In the genomic region with DNA sequence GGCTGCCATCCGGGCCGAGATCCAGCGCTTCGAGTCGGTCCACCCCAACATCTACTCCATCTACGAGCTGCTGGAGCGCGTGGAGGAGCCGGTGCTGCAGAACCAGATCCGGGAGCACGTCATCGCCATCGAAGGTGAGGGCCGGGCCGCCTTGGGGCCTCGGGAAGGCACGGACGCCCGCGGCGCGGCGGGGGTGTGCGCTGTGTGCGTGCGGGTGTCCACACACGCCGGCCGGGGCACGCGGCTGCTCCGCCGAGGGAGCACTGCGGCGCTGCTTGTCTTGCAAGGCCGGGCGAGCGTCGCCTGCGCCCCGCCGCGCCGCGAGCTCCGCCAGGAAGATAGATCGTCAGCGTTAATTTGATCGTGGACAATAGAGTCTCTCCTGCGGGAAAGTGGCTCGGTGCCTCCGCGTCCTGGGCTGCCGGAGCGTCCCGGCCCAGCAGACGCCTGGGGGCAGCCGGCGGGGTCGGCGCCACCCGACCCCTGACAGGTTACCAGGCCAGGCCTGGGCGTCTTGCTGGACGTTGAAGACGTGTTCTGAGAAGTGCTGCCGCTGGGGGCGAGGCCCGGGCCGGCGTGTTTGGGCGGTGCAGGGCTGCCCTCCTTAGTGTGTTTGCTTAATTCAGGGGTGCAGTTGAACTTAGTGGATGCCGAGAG, we compare ENCODE assay signal across 1 cellular context.
TF ChIP-seq lines count a peak whose summit lies in the region.

No MANE protein-coding gene starts in this region.

TF ChIP-seq in HepG2, 621 proteins besides CTCF, POLR2A, EP300 and RAD21 (continued from another document and continues in another):
- TF ChIP-seq, protein P1, sequence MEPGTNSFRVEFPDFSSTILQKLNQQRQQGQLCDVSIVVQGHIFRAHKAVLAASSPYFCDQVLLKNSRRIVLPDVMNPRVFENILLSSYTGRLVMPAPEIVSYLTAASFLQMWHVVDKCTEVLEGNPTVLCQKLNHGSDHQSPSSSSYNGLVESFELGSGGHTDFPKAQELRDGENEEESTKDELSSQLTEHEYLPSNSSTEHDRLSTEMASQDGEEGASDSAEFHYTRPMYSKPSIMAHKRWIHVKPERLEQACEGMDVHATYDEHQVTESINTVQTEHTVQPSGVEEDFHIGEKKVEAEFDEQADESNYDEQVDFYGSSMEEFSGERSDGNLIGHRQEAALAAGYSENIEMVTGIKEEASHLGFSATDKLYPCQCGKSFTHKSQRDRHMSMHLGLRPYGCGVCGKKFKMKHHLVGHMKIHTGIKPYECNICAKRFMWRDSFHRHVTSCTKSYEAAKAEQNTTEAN (CRISPR knock-in tag; conservative IDR thresholded peaks at IDR 0.05), result peak; percentile 54; the same call in 1 of the 2 replicates
- TF ChIP-seq, protein P2, sequence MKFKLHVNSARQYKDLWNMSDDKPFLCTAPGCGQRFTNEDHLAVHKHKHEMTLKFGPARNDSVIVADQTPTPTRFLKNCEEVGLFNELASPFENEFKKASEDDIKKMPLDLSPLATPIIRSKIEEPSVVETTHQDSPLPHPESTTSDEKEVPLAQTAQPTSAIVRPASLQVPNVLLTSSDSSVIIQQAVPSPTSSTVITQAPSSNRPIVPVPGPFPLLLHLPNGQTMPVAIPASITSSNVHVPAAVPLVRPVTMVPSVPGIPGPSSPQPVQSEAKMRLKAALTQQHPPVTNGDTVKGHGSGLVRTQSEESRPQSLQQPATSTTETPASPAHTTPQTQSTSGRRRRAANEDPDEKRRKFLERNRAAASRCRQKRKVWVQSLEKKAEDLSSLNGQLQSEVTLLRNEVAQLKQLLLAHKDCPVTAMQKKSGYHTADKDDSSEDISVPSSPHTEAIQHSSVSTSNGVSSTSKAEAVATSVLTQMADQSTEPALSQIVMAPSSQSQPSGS (CRISPR knock-in tag; IDR thresholded peaks at IDR 0.05), result 0 out of 2 replicates have a peak, but pooled peaks have one; percentile 11
- TF ChIP-seq RXRB (CRISPR knock-in tag; IDR thresholded peaks at IDR 0.05; ENCODE audit: borderline replicate concordance) (no peak), KDM5A (IDR thresholded peaks at IDR 0.05; ENCODE audit: borderline replicate concordance, low read length) (no peak), ATF7 (IDR thresholded peaks at IDR 0.05) (no peak), ATF7 (CRISPR knock-in tag; IDR thresholded peaks at IDR 0.05) (no peak; the same call in 1 of the 2 replicates), ZNF83 (CRISPR knock-in tag; IDR thresholded peaks at IDR 0.05; ENCODE audit: borderline replicate concordance) (no peak), SIX1 (CRISPR knock-in tag; IDR thresholded peaks at IDR 0.05; ENCODE audit: borderline replicate concordance) (no peak), ZNF282 (IDR thresholded peaks at IDR 0.05; ENCODE audit: partially characterized antibody) (no peak), SRF (IDR thresholded peaks at IDR 0.05; ENCODE audit: low read depth, low read length) (no peak), HOXA3 (CRISPR knock-in tag; IDR thresholded peaks at IDR 0.05) (peak; percentile 54; the same call in 1 of the 2 replicates), NBN (conservative IDR thresholded peaks at IDR 0.05) (no peak), SALL2 (CRISPR knock-in tag; IDR thresholded peaks at IDR 0.05) (peak; percentile 69; the same call in 1 of the 2 replicates), DMAP1 (CRISPR knock-in tag; IDR thresholded peaks at IDR 0.05) (no peak), ZNF350 (CRISPR knock-in tag; IDR thresholded peaks at IDR 0.05; ENCODE audit: borderline replicate concordance, low read depth) (no peak; the same call in 1 of the 2 replicates), HCFC1 (IDR thresholded peaks at IDR 0.05; ENCODE audit: low read depth, low read length) (no peak), TAF15 (IDR thresholded peaks at IDR 0.05; ENCODE audit: low read depth, low read length, poor library complexity, severe bottlenecking) (no peak), KDM1A (CRISPR knock-in tag; IDR thresholded peaks at IDR 0.05) (no peak), ZNF570 (CRISPR knock-in tag; IDR thresholded peaks at IDR 0.05; ENCODE audit: borderline replicate concordance) (no peak), MYNN (CRISPR knock-in tag; IDR thresholded peaks at IDR 0.05; ENCODE audit: low read depth) (no peak), ASH2L (IDR thresholded peaks at IDR 0.05; ENCODE audit: insufficient read length, low read depth, low read length) (no peak), ZNF451 (CRISPR knock-in tag; IDR thresholded peaks at IDR 0.05) (no peak), ZNF841 (CRISPR knock-in tag; IDR thresholded peaks at IDR 0.05; ENCODE audit: borderline replicate concordance) (no peak), PRMT3 (CRISPR knock-in tag; IDR thresholded peaks at IDR 0.05; ENCODE audit: borderline replicate concordance, low read depth) (no peak), ZNF564 (CRISPR knock-in tag; IDR thresholded peaks at IDR 0.05) (no peak)
- TF ChIP-seq, protein P3, sequence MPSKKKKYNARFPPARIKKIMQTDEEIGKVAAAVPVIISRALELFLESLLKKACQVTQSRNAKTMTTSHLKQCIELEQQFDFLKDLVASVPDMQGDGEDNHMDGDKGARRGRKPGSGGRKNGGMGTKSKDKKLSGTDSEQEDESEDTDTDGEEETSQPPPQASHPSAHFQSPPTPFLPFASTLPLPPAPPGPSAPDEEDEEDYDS (CRISPR knock-in tag; IDR thresholded peaks at IDR 0.05), result no peak
- TF ChIP-seq, protein P4, sequence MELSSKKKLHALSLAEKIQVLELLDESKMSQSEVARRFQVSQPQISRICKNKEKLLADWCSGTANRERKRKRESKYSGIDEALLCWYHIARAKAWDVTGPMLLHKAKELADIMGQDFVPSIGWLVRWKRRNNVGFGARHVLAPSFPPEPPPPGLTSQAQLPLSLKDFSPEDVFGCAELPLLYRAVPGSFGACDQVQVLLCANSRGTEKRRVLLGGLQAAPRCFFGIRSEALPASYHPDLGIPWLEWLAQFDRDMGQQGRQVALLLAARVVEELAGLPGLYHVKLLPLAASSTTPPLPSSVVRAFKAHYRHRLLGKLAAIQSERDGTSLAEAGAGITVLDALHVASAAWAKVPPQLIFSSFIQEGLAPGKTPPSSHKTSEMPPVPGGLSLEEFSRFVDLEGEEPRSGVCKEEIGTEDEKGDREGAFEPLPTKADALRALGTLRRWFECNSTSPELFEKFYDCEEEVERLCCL (CRISPR knock-in tag; IDR thresholded peaks at IDR 0.05; ENCODE audit: borderline replicate concordance), result 0 out of 2 replicates have a peak, but pooled peaks have one; percentile 30
- TF ChIP-seq, protein P5, sequence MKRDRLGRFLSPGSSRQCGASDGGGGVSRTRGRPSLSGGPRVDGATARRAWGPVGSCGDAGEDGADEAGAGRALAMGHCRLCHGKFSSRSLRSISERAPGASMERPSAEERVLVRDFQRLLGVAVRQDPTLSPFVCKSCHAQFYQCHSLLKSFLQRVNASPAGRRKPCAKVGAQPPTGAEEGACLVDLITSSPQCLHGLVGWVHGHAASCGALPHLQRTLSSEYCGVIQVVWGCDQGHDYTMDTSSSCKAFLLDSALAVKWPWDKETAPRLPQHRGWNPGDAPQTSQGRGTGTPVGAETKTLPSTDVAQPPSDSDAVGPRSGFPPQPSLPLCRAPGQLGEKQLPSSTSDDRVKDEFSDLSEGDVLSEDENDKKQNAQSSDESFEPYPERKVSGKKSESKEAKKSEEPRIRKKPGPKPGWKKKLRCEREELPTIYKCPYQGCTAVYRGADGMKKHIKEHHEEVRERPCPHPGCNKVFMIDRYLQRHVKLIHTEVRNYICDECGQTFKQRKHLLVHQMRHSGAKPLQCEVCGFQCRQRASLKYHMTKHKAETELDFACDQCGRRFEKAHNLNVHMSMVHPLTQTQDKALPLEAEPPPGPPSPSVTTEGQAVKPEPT (CRISPR knock-in tag; IDR thresholded peaks at IDR 0.05; ENCODE audit: low read depth), result peak; percentile 67; the same call in 1 of the 2 replicates
- TF ChIP-seq, protein P6, sequence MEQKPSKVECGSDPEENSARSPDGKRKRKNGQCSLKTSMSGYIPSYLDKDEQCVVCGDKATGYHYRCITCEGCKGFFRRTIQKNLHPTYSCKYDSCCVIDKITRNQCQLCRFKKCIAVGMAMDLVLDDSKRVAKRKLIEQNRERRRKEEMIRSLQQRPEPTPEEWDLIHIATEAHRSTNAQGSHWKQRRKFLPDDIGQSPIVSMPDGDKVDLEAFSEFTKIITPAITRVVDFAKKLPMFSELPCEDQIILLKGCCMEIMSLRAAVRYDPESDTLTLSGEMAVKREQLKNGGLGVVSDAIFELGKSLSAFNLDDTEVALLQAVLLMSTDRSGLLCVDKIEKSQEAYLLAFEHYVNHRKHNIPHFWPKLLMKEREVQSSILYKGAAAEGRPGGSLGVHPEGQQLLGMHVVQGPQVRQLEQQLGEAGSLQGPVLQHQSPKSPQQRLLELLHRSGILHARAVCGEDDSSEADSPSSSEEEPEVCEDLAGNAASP (CRISPR knock-in tag; IDR thresholded peaks at IDR 0.05; ENCODE audit: borderline replicate concordance), result no peak
- TF ChIP-seq, protein P7, sequence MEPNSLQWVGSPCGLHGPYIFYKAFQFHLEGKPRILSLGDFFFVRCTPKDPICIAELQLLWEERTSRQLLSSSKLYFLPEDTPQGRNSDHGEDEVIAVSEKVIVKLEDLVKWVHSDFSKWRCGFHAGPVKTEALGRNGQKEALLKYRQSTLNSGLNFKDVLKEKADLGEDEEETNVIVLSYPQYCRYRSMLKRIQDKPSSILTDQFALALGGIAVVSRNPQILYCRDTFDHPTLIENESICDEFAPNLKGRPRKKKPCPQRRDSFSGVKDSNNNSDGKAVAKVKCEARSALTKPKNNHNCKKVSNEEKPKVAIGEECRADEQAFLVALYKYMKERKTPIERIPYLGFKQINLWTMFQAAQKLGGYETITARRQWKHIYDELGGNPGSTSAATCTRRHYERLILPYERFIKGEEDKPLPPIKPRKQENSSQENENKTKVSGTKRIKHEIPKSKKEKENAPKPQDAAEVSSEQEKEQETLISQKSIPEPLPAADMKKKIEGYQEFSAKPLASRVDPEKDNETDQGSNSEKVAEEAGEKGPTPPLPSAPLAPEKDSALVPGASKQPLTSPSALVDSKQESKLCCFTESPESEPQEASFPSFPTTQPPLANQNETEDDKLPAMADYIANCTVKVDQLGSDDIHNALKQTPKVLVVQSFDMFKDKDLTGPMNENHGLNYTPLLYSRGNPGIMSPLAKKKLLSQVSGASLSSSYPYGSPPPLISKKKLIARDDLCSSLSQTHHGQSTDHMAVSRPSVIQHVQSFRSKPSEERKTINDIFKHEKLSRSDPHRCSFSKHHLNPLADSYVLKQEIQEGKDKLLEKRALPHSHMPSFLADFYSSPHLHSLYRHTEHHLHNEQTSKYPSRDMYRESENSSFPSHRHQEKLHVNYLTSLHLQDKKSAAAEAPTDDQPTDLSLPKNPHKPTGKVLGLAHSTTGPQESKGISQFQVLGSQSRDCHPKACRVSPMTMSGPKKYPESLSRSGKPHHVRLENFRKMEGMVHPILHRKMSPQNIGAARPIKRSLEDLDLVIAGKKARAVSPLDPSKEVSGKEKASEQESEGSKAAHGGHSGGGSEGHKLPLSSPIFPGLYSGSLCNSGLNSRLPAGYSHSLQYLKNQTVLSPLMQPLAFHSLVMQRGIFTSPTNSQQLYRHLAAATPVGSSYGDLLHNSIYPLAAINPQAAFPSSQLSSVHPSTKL (CRISPR knock-in tag; IDR thresholded peaks at IDR 0.05), result no peak
- TF ChIP-seq, protein P8, sequence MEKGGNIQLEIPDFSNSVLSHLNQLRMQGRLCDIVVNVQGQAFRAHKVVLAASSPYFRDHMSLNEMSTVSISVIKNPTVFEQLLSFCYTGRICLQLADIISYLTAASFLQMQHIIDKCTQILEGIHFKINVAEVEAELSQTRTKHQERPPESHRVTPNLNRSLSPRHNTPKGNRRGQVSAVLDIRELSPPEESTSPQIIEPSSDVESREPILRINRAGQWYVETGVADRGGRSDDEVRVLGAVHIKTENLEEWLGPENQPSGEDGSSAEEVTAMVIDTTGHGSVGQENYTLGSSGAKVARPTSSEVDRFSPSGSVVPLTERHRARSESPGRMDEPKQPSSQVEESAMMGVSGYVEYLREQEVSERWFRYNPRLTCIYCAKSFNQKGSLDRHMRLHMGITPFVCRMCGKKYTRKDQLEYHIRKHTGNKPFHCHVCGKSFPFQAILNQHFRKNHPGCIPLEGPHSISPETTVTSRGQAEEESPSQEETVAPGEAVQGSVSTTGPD (CRISPR knock-in tag; IDR thresholded peaks at IDR 0.05), result no peak
- TF ChIP-seq, protein P9, sequence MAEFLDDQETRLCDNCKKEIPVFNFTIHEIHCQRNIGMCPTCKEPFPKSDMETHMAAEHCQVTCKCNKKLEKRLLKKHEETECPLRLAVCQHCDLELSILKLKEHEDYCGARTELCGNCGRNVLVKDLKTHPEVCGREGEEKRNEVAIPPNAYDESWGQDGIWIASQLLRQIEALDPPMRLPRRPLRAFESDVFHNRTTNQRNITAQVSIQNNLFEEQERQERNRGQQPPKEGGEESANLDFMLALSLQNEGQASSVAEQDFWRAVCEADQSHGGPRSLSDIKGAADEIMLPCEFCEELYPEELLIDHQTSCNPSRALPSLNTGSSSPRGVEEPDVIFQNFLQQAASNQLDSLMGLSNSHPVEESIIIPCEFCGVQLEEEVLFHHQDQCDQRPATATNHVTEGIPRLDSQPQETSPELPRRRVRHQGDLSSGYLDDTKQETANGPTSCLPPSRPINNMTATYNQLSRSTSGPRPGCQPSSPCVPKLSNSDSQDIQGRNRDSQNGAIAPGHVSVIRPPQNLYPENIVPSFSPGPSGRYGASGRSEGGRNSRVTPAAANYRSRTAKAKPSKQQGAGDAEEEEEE (CRISPR knock-in tag; IDR thresholded peaks at IDR 0.05; ENCODE audit: borderline replicate concordance), result no peak
- TF ChIP-seq, protein P10, sequence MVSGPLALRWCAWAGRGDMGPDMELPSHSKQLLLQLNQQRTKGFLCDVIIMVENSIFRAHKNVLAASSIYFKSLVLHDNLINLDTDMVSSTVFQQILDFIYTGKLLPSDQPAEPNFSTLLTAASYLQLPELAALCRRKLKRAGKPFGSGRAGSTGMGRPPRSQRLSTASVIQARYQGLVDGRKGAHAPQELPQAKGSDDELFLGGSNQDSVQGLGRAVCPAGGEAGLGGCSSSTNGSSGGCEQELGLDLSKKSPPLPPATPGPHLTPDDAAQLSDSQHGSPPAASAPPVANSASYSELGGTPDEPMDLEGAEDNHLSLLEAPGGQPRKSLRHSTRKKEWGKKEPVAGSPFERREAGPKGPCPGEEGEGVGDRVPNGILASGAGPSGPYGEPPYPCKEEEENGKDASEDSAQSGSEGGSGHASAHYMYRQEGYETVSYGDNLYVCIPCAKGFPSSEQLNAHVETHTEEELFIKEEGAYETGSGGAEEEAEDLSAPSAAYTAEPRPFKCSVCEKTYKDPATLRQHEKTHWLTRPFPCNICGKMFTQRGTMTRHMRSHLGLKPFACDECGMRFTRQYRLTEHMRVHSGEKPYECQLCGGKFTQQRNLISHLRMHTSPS (CRISPR knock-in tag; IDR thresholded peaks at IDR 0.05; ENCODE audit: low read depth), result no peak
